In the genomic region with DNA sequence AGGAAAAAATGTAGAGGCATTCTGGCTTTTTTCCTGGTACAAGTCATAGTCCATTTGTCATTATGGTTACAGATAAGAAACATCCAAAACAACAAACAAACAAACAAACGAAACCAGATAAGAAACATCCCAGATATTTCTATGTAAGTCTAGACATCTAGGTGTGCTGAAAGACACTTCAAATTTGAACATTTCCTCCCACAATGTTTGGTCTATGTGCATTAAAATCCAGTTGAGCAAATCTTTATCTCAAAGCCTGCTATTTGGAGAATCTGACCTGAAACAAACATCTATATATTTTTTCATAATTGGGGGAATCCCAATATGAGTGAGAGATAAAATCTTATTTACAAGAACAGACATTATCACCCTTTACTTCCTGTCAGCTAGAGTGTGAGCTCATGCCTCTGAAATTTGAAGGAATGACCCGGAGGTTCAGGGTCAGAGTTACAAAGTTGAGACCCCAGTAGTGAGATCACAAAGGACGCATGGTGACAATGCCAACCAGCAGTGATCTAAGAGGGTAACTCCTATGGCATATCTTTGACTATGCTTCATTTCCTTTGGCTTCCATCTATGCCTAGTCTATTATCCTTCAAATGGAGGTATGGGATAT, we compare ENCODE assay signal across 17 cellular contexts.
DNase-seq lines count a peak whose midpoint lies in the region; ATAC-seq, FAIRE-seq and TF ChIP-seq lines count a peak whose summit lies in the region.
"Had no signal": no experiment of that assay in that cellular context is flagged by ENCODE, and none has a peak within 500 bp of the region (broad histone marks: within the 10 kb centered on the region; RNA-seq: fewer than 3 reads in every experiment).

No MANE protein-coding gene starts in this region.

- peak in 1 of 2 experiments; percentile 47; a peak in 2 of 6 replicates for ATAC-seq in A549

- DNase-seq in A549 (ENCODE audit: low read depth in 1 of 2, low spot score in 1 of 2) (peak in 1 of 2 experiments; percentile 33), NCI-H226 (peak; percentile 6), dermis blood vessel endothelial cell (peak; percentile 47), esophagus muscularis mucosa (ENCODE audit: extremely low spot score) (no peak), dedifferentiated amniotic fluid mesenchymal stem cell (ENCODE audit: extremely low spot score) (no peak), NAMALWA (ENCODE audit: low spot score) (no peak), KBM-7 (no peak)
- DNase-seq: 8988T; C1 segment of cervical spinal cord; CD4-positive, alpha-beta T cell; DMS153; DMS79 treated with DMSO at 0.1 percent for 48 hours; GF-D8; GOT3; H9 had no signal

- TF ChIP-seq POLR2A in A549 (IDR thresholded peaks at IDR 0.05; ENCODE audit: low read length) = no peak
- TF ChIP-seq POLR2A in esophagus muscularis mucosa (IDR thresholded peaks at IDR 0.05; ENCODE audit: low read depth) = no peak

- H3K4me2 ChIP-seq in A549 = peak overlapping the region; percentile 16; the same call in 1 of the 3 replicates

- intact Hi-C loops in esophagus muscularis mucosa (cut with DNase I) = no loop called here

- CTCF ChIA-PET in A549 (lab: Yijun Ruan, JAX) = no interaction called here

- in situ Hi-C loops in KBM-7 (cut with MboI; ENCODE audit: low pct_unique_long_range_greater_than_20kb, low sequenced_read_pairs) = no loop called here

- H3K27ac ChIP-seq in A549 (no peak overlapping the region), liver (ENCODE audit: low read depth in 1 of 2, low read length in 2 of 2) (no peak overlapping the region), esophagus muscularis mucosa (replicated peaks in 1 of 4) (no peak overlapping the region)

- no peak for FAIRE-seq in A549 (lab: Jason Lieb, UNC)
- FAIRE-seq: HTR-8/SVneo had no signal

- POLR2A ChIA-PET in A549 (lab: Yijun Ruan, JAX) = interaction anchor here (0.5 kb wide), 1 partner anchor 751 kb away, joined by 5 read pairs; no protein-coding TSS in a partner anchor

- H3K9ac ChIP-seq in liver (ENCODE audit: low read depth in 1 of 2, low read length in 2 of 2) = no peak overlapping the region

- WGBS in A549 (ENCODE audit: missing lambda C conversion rate) = 21% methylated on average over 3 of the region's 3 CpGs
- WGBS in liver = 71% methylated on average over 3 of the region's 3 CpGs
- WGBS in esophagus muscularis mucosa = 87% methylated on average over 3 of the region's 3 CpGs

- no peak for TF ChIP-seq EP300 in A549 (IDR thresholded peaks at IDR 0.05)
- no peak for TF ChIP-seq EP300 in esophagus muscularis mucosa (IDR thresholded peaks at IDR 0.05)

- H3K9me3 ChIP-seq in A549 (no peaks in the 10 kb centered on the region), liver (ENCODE audit: control insufficient read depth in 4 of 4, low read length in 3 of 4) (no peaks in the 10 kb centered on the region), esophagus muscularis mucosa (no peaks in the 10 kb centered on the region)

- H3K4me1 ChIP-seq in A549 = peaks cover 47% of the 10 kb centered on the region
- H3K4me1 ChIP-seq in liver (ENCODE audit: control insufficient read depth in 4 of 4, insufficient read depth in 4 of 4, low read length in 3 of 4) = peaks cover 0 to 3% (median 0%) of the 10 kb centered on the region in 4 donors
- H3K4me1 ChIP-seq in esophagus muscularis mucosa = peaks cover 6 to 10% (median 8%) of the 10 kb centered on the region in 4 donors

- TF ChIP-seq RAD21 in A549 (conservative IDR thresholded peaks at IDR 0.05 in 1 of 2, IDR thresholded peaks at IDR 0.05 in 1 of 2) (no peak), liver (IDR thresholded peaks at IDR 0.05) (no peak)

- H3K27me3 ChIP-seq in liver (ENCODE audit: control insufficient read depth in 4 of 4, insufficient read depth in 4 of 4, low read length in 3 of 4) (no peaks in the 10 kb centered on the region), esophagus muscularis mucosa (no peaks in the 10 kb centered on the region)

- no peaks in the 10 kb centered on the region for H3K36me3 ChIP-seq in liver (ENCODE audit: control insufficient read depth in 4 of 4, insufficient read depth in 3 of 4, low read depth in 1 of 4, low read length in 3 of 4)
- no peaks in the 10 kb centered on the region for H3K36me3 ChIP-seq in esophagus muscularis mucosa

- H3K4me3 ChIP-seq in A549 = no peak overlapping the region
- H3K4me3 ChIP-seq in liver (ENCODE audit: low read depth in 1 of 3, low read length in 3 of 3) = no peak overlapping the region
- H3K4me3 ChIP-seq in esophagus muscularis mucosa = no peak overlapping the region

- TF ChIP-seq CTCF in A549 (IDR thresholded peaks at IDR 0.05) = no peak
- no peak for TF ChIP-seq CTCF in liver (IDR thresholded peaks at IDR 0.05; ENCODE audit: low read depth, low read length, missing input control)
- no peak for TF ChIP-seq CTCF in esophagus muscularis mucosa (IDR thresholded peaks at IDR 0.05)

TF ChIP-seq in A549, 52 proteins besides CTCF, POLR2A, EP300 and RAD21:
- TF ChIP-seq MAZ (IDR thresholded peaks at IDR 0.05; ENCODE audit: borderline replicate concordance, low read depth, low read length) (no peak), JUN (IDR thresholded peaks at IDR 0.05) (no peak), MYC (IDR thresholded peaks at IDR 0.05; ENCODE audit: borderline replicate concordance, low read length) (no peak), CHD4 (IDR thresholded peaks at IDR 0.05; ENCODE audit: borderline replicate concordance) (no peak), GATA3 (IDR thresholded peaks at IDR 0.05; ENCODE audit: borderline replicate concordance) (peak; percentile 83), POLR2AphosphoS2 (conservative IDR thresholded peaks at IDR 0.05; ENCODE audit: low read length) (no peak), FOSL2 (IDR thresholded peaks at IDR 0.05) (no peak), FOSL2 (CRISPR knock-in tag; IDR thresholded peaks at IDR 0.05) (no peak), KDM5A (IDR thresholded peaks at IDR 0.05) (no peak)
- TF ChIP-seq, protein P1, sequence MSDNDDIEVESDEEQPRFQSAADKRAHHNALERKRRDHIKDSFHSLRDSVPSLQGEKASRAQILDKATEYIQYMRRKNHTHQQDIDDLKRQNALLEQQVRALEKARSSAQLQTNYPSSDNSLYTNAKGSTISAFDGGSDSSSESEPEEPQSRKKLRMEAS (IDR thresholded peaks at IDR 0.05) = peak; percentile 21; the same call in 1 of the 2 replicates
- TF ChIP-seq, protein P2, sequence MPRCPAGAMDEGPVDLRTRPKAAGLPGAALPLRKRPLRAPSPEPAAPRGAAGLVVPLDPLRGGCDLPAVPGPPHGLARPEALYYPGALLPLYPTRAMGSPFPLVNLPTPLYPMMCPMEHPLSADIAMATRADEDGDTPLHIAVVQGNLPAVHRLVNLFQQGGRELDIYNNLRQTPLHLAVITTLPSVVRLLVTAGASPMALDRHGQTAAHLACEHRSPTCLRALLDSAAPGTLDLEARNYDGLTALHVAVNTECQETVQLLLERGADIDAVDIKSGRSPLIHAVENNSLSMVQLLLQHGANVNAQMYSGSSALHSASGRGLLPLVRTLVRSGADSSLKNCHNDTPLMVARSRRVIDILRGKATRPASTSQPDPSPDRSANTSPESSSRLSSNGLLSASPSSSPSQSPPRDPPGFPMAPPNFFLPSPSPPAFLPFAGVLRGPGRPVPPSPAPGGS (IDR thresholded peaks at IDR 0.05) = no peak

TF ChIP-seq in liver, 16 proteins besides CTCF, POLR2A, EP300 and RAD21:
- TF ChIP-seq NR2F2 (IDR thresholded peaks at IDR 0.05) (peak; percentile 30), EGR1 (IDR thresholded peaks at IDR 0.05; ENCODE audit: low read depth in 2 of 2) (no peak)

Comparison
In these comparisons a context has a peak if more than half of its experiments do, and no peak if none do; other contexts are left out.
1. DNase-seq: peak in NCI-H226 (single experiment) and dermis blood vessel endothelial cell (single experiment); none in esophagus muscularis mucosa (single experiment), dedifferentiated amniotic fluid mesenchymal stem cell (single experiment), NAMALWA (single experiment) and KBM-7 (single experiment).